28 cellular contexts compared by ENCODE assay signal in the genomic region with DNA sequence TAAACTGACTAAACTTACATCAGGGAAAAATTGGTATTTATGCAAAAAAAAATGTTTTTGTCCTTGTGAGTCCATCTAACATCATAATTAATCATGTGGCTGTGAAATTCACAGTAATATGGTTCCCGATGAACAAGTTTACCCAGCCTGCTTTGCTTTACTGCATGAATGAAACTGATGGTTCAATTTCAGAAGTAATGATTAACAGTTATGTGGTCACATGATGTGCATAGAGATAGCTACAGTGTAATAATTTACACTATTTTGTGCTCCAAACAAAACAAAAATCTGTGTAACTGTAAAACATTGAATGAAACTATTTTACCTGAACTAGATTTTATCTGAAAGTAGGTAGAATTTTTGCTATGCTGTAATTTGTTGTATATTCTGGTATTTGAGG.
"Had no signal": no experiment of that assay in that cellular context is flagged by ENCODE, and none has a peak within 500 bp of the region (broad histone marks: within the 10 kb centered on the region; RNA-seq: fewer than 3 reads in every experiment).

No MANE protein-coding gene starts in this region.

- H3K27ac ChIP-seq: neural progenitor cell, ovary, psoas muscle, right lobe of liver, sigmoid colon, stomach, thoracic aorta, thyroid gland, upper lobe of left lung, vagina had no signal

- H3K4me2 ChIP-seq: neural progenitor cell had no signal

- H3K36me3 Mint-ChIP-seq: stimulated activated effector memory CD8-positive, alpha-beta T cell treated with anti-CD3 and anti-CD28 coated beads, Interleukin-12 subunit alpha, Interleukin-12 subunit beta, amount 100 ng/mL, for 72 hours had no signal

- H3K36me3 ChIP-seq: neural progenitor cell, ovary, right lobe of liver, thoracic aorta, thyroid gland, vagina had no signal

- ATAC-seq: psoas muscle; right cardiac atrium; right lobe of liver; stimulated activated effector memory CD8-positive, alpha-beta T cell treated with anti-CD3 and anti-CD28 coated beads, Interleukin-12 subunit alpha, Interleukin-12 subunit beta, amount 100 ng/mL, for 72 hours; stimulated activated naive B cell treated with anti-CD40 and anti-IgM and Interleukin-4, amounts not matched to agents 10 μg/mL and 1 μg/mL and 100 μg/mL, for 72 hours had no signal

- FAIRE-seq: urothelium cell line had no signal

- H3K4me1 ChIP-seq: neural progenitor cell, psoas muscle, right lobe of liver, thyroid gland, vagina had no signal

- DNase-seq: occipital lobe; ovary; posterior cingulate gyrus; psoas muscle; right cardiac atrium; right lobe of liver; sigmoid colon; small intestine; stimulated activated CD4-positive, alpha-beta T cell treated with anti-CD3 and anti-CD28 coated beads, Interleukin-15, amount 100 ng/mL, for 24 hours; stimulated activated CD4-positive, alpha-beta T cell treated with anti-CD3 and anti-CD28 coated beads, Interleukin-2, amount 100 ng/mL, for 24 hours; stimulated activated CD4-positive, alpha-beta T cell treated with anti-CD3 and anti-CD28 coated beads, Interleukin-2, amount 100 ng/mL, for 48 hours; stimulated activated CD4-positive, alpha-beta T cell treated with anti-CD3 and anti-CD28 coated beads, Interleukin-4, amount 100 ng/mL, for 24 hours; stimulated activated naive B cell treated with anti-CD40 and anti-IgM and Interleukin-4, amounts not matched to agents 10 μg/mL and 1 μg/mL and 100 μg/mL, for 72 hours; stimulated activated naive CD4-positive, alpha-beta T cell treated with Interleukin-2 at 50 U/mL for 16 hours; stomach; thyroid gland; trophoblast cell; upper lobe of left lung had no signal

- H3K27me3 ChIP-seq: neural progenitor cell, ovary, right lobe of liver, sigmoid colon, stomach, thyroid gland, tibial nerve, upper lobe of left lung, vagina had no signal

- H3K9me3 ChIP-seq: ovary, psoas muscle, right lobe of liver, sigmoid colon, stomach, thoracic aorta, thyroid gland, tibial nerve, upper lobe of left lung, vagina had no signal

- H3K27ac Mint-ChIP-seq: nephron; neural progenitor cell; progenitor cell of endocrine pancreas; stimulated activated effector memory CD8-positive, alpha-beta T cell treated with anti-CD3 and anti-CD28 coated beads, Interleukin-12 subunit alpha, Interleukin-12 subunit beta, amount 100 ng/mL, for 72 hours; stimulated activated naive B cell treated with anti-CD40 and anti-IgM and Interleukin-4, amounts not matched to agents 10 μg/mL and 1 μg/mL and 100 μg/mL, for 72 hours; stimulated activated naive CD8-positive, alpha-beta T cell treated with anti-CD3 and anti-CD28 coated beads, Interleukin-15, Interleukin-2, amounts not matched to agents 100 ng/mL and 50 ng/mL, for 24 hours had no signal

- H3K9ac ChIP-seq: neural progenitor cell, parathyroid adenoma had no signal

- H3K4me3 ChIP-seq: neural progenitor cell, ovary, psoas muscle, right lobe of liver, sigmoid colon, stomach, thoracic aorta, thyroid gland, tibial nerve, upper lobe of left lung, vagina had no signal

- H2AFZ ChIP-seq: neural progenitor cell, parathyroid adenoma had no signal

- H3K9me3 Mint-ChIP-seq: neural progenitor cell; stimulated activated effector memory CD8-positive, alpha-beta T cell treated with anti-CD3 and anti-CD28 coated beads, Interleukin-12 subunit alpha, Interleukin-12 subunit beta, amount 100 ng/mL, for 72 hours; stimulated activated naive B cell treated with anti-CD40 and anti-IgM and Interleukin-4, amounts not matched to agents 10 μg/mL and 1 μg/mL and 100 μg/mL, for 72 hours; stimulated activated naive CD8-positive, alpha-beta T cell treated with anti-CD3 and anti-CD28 coated beads, Interleukin-15, Interleukin-2, amounts not matched to agents 100 ng/mL and 50 ng/mL, for 24 hours had no signal

- H3K4me3 Mint-ChIP-seq: nephron; neural progenitor cell; stimulated activated effector memory CD8-positive, alpha-beta T cell treated with anti-CD3 and anti-CD28 coated beads, Interleukin-12 subunit alpha, Interleukin-12 subunit beta, amount 100 ng/mL, for 72 hours; stimulated activated naive B cell treated with anti-CD40 and anti-IgM and Interleukin-4, amounts not matched to agents 10 μg/mL and 1 μg/mL and 100 μg/mL, for 72 hours; stimulated activated naive CD8-positive, alpha-beta T cell treated with anti-CD3 and anti-CD28 coated beads, Interleukin-15, Interleukin-2, amounts not matched to agents 100 ng/mL and 50 ng/mL, for 24 hours had no signal

- H3K79me2 ChIP-seq: parathyroid adenoma had no signal

- H3K27me3 Mint-ChIP-seq: progenitor cell of endocrine pancreas; stimulated activated naive B cell treated with anti-CD40 and anti-IgM and Interleukin-4, amounts not matched to agents 10 μg/mL and 1 μg/mL and 100 μg/mL, for 72 hours; stimulated activated naive CD8-positive, alpha-beta T cell treated with anti-CD3 and anti-CD28 coated beads, Interleukin-15, Interleukin-2, amounts not matched to agents 100 ng/mL and 50 ng/mL, for 24 hours had no signal
